In the genomic region with DNA sequence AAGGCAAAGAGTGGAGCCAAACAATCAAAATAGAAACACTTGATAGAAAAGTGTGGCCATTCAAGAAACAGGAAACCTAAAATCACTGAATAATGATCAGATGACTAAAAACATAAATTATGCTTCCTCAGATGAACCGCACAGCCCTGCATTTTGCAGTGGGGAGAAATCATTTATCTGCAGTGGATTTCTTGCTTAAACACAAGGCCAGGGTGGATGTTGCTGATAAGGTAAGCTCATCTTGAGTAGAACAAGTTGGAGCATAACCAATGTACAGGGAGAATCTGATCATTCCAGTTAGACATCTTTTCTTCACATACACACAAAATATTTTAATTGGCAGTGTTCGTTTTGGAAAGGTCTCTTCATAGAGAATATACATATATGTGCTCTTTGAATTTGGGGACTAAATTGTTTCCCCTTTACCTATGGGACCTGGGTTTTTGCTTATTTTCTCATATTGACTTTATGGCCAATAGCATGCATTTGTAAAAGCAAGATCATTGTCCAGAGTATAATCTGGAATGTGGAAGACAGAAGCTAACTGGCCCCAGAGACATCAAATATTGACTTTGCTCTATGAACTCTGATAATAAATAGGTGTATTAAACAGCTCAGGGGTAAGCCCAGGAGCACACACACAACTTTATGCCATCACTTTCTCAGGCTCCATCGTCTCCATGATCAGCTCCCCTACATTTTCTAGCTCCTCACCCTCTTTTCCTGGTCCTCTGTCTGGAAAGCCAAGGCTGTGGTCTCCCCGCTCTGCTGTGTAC, we compare ENCODE assay signal across 1 cellular context.
TF ChIP-seq lines count a peak whose summit lies in the region.

No MANE protein-coding gene starts in this region.

TF ChIP-seq in H1, 55 proteins besides CTCF, POLR2A, EP300 and RAD21:
- TF ChIP-seq BRCA1 (IDR thresholded peaks at IDR 0.05; ENCODE audit: low read depth, low read length) (no peak), GTF2F1 (IDR thresholded peaks at IDR 0.05; ENCODE audit: borderline replicate concordance, low read depth, low read length) (no peak), RBBP5 (IDR thresholded peaks at IDR 0.05; ENCODE audit: borderline replicate concordance, low read depth, low read length) (no peak), GABPA (IDR thresholded peaks at IDR 0.05; ENCODE audit: borderline replicate concordance, insufficient read depth, low read length) (no peak), KDM5A (IDR thresholded peaks at IDR 0.05; ENCODE audit: low read length) (no peak), MAFK (IDR thresholded peaks at IDR 0.05; ENCODE audit: low read depth, low read length) (no peak), SIX5 (IDR thresholded peaks at IDR 0.05; ENCODE audit: low read depth, low read length) (no peak), EGR1 (IDR thresholded peaks at IDR 0.05; ENCODE audit: borderline replicate concordance, low read depth, low read length) (no peak), CEBPB (IDR thresholded peaks at IDR 0.05; ENCODE audit: low read depth, low read length) (no peak)
- TF ChIP-seq, protein P1, sequence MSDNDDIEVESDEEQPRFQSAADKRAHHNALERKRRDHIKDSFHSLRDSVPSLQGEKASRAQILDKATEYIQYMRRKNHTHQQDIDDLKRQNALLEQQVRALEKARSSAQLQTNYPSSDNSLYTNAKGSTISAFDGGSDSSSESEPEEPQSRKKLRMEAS (IDR thresholded peaks at IDR 0.05): no peak
